21 cellular contexts compared by ENCODE assay signal in genomic region chr17:40268141-40268712, GRCh38. TPM values are rescaled to one million over a fixed set of nuclear protein-coding genes. Genes with fewer than 3 reads are reported as not detected.
A peak's percentile ranks its signal among the peaks of the same experiment; 100 is the strongest.
DNase-seq lines count a peak whose midpoint lies in the region; ATAC-seq and TF ChIP-seq lines count a peak whose summit lies in the region.
"Had no signal": no experiment of that assay in that cellular context is flagged by ENCODE, and none has a peak within 500 bp of the region (broad histone marks: within the 10 kb centered on the region; RNA-seq: fewer than 3 reads in every experiment).

No MANE protein-coding gene starts in this region.

- CTCF ChIA-PET in Calu3 (lab: Charles Lee): interaction anchor here (0.5 to 9.3 kb wide), 38 partner anchors 8 to 647 kb away, joined by 3 to 142 read pairs (median 4); partner anchors contain the start of genes CASC3, CDC6 and WIPF2
- CTCF ChIA-PET in RWPE1 (lab: Yijun Ruan, JAX): interaction anchor here (0.6 kb wide), 1 partner anchor 131 kb away, joined by 8 read pairs; no protein-coding TSS in a partner anchor

- no peaks in the 10 kb centered on the region for H3K27me3 Mint-ChIP-seq in Calu3 (ENCODE audit: unreplicated experiment)
- H3K27me3 Mint-ChIP-seq in naive thymus-derived CD8-positive, alpha-beta T cell: no peaks in the 10 kb centered on the region
- H3K27me3 Mint-ChIP-seq: B cell had no signal

- no TSS peak for BruUV-seq in Calu3 (replicated peaks; lab: Mats Ljungman, UMichigan)

- 0 out of 2 replicates have a peak overlapping the region, but pooled peaks have one; percentile 4 for H3K27ac ChIP-seq in RWPE1
- H3K27ac ChIP-seq: C4-2B, PC-9, SJSA1 had no signal

- DNase-seq in Calu3: peak; percentile 69
- no peak for DNase-seq in RWPE1 (ENCODE audit: low spot score)
- DNase-seq in astrocyte of the hippocampus (ENCODE audit: low read depth, low spot score): peak; percentile 18
- peak; percentile 35 for DNase-seq in putamen (ENCODE audit: low spot score)
- no peak for DNase-seq in naive thymus-derived CD8-positive, alpha-beta T cell
- no peak for DNase-seq in DMS153 treated with DMSO at 0.1 percent for 48 hours (lab: John Stamatoyannopoulos, UW; ENCODE audit: unreplicated experiment)
- DNase-seq: CD8-positive, alpha-beta T cell; DMS53; KBM-7; MV-4-11; NCI-H1105; NCI-H1436 treated with DMSO at 0.1 percent for 48 hours; NCI-H187 treated with DMSO at 0.1 percent for 48 hours; NCI-H524; NCI-H748 treated with DMSO at 0.1 percent for 48 hours; PC-9; Right ventricle myocardium superior had no signal

- ATAC-seq in naive thymus-derived CD8-positive, alpha-beta T cell: no peak
- ATAC-seq in HG02884 (IDR thresholded peaks at IDR 0.05; ENCODE audit: unreplicated experiment): no peak
- ATAC-seq: CD8-positive, alpha-beta T cell had no signal

- POLR2A ChIA-PET in RWPE1 (lab: Yijun Ruan, JAX; ENCODE audit: low non-redundant PET): interaction anchor here (0.7 kb wide), 1 partner anchor 29 kb away, joined by 5 read pairs; no protein-coding TSS in a partner anchor
- POLR2A ChIA-PET in naive thymus-derived CD8-positive, alpha-beta T cell (lab: Charles Lee): no interaction called here

- no peak overlapping the region for H3K4me3 Mint-ChIP-seq in Calu3 (ENCODE audit: low read depth, unreplicated experiment)
- H3K4me3 Mint-ChIP-seq in naive thymus-derived CD8-positive, alpha-beta T cell: no peak overlapping the region
- H3K4me3 Mint-ChIP-seq: B cell; CD8-positive, alpha-beta T cell had no signal

- no peak overlapping the region for H3K27ac Mint-ChIP-seq in Calu3 (ENCODE audit: unreplicated experiment)
- H3K27ac Mint-ChIP-seq in naive thymus-derived CD8-positive, alpha-beta T cell: peak overlapping the region in 1 of 10 donors; percentile 4
- H3K27ac Mint-ChIP-seq: B cell; CD8-positive, alpha-beta T cell had no signal

- TF ChIP-seq CTCF in Calu3 (IDR thresholded peaks at IDR 0.05; ENCODE audit: unreplicated experiment): no peak
- no peak for TF ChIP-seq CTCF in RWPE1 (conservative IDR thresholded peaks at IDR 0.05; ENCODE audit: low read depth)

- no peaks in the 10 kb centered on the region for H3K9me3 Mint-ChIP-seq in Calu3 (ENCODE audit: low read depth, unreplicated experiment)
- H3K9me3 Mint-ChIP-seq in naive thymus-derived CD8-positive, alpha-beta T cell: no peaks in the 10 kb centered on the region
- H3K9me3 Mint-ChIP-seq: CD8-positive, alpha-beta T cell had no signal

- intact Hi-C loops in Calu3 (cut with micrococcal nuclease; ENCODE audit: unreplicated experiment): loop anchor here (1.0 to 2.0 kb wide), 3 partner anchors 15 to 48 kb away; no protein-coding TSS in a partner anchor

- no peaks in the 10 kb centered on the region for H3K4me1 Mint-ChIP-seq in Calu3 (ENCODE audit: low read depth, unreplicated experiment)
- H3K4me1 Mint-ChIP-seq in naive thymus-derived CD8-positive, alpha-beta T cell: peaks cover 0 to 1% (median 0%) of the 10 kb centered on the region in 4 donors
- H3K4me1 Mint-ChIP-seq: B cell had no signal

- H3K36me3 Mint-ChIP-seq in Calu3 (ENCODE audit: insufficient read depth, unreplicated experiment): peaks cover 38% of the 10 kb centered on the region
- peaks cover 0 to 43% (median 0%) of the 10 kb centered on the region in 3 donors for H3K36me3 Mint-ChIP-seq in naive thymus-derived CD8-positive, alpha-beta T cell

RNA-seq across cellular contexts. Expression of gene CDC6, which starts 19.5 kb away (rescaled TPM):
- 567 and 645 TPM in 2 replicates for total RNA-seq in Calu3 (2022)
- 1 to 10 TPM; 1.5 to 1.6 TPM for total RNA-seq in naive thymus-derived CD8-positive, alpha-beta T cell
- under 1 TPM in 1 of 3 donors, not detected in 2; 0.08 TPM for polyA plus RNA-seq in naive thymus-derived CD8-positive, alpha-beta T cell

RNA-seq across cellular contexts. Expression of gene RARA, which starts 40.8 kb away (rescaled TPM):
- 150 and 170 TPM in 2 replicates for total RNA-seq in Calu3 (2022)
- total RNA-seq in naive thymus-derived CD8-positive, alpha-beta T cell: 10 to 100 TPM; 39.2 to 39.9 TPM
- 10 to 100 TPM in 1 of 3 donors, 1 to 10 TPM in 2; 7.2 to 12.4 (median 9.0) TPM for polyA plus RNA-seq in naive thymus-derived CD8-positive, alpha-beta T cell

RNA-seq across cellular contexts. Expression of gene WIPF2, which starts 49.1 kb away (rescaled TPM):
- total RNA-seq in Calu3 (2022): 327 and 376 TPM in 2 replicates
- 10 to 100 TPM; 29.0 to 32.7 TPM for total RNA-seq in naive thymus-derived CD8-positive, alpha-beta T cell
- 1 to 10 TPM; 6.4 to 7.5 (median 7.5) TPM for polyA plus RNA-seq in naive thymus-derived CD8-positive, alpha-beta T cell

Comparison
In these comparisons a context has a peak if more than half of its experiments do, and no peak if none do; other contexts are left out.
1. DNase-seq: peak in Calu3 (single experiment), astrocyte of the hippocampus (single experiment) and putamen (single experiment); none in RWPE1 (single experiment), naive thymus-derived CD8-positive, alpha-beta T cell (0 of 10) and DMS153 treated with DMSO at 0.1 percent for 48 hours (single experiment).
2. RNA of gene CDC6, which starts 19.5 kb away (total RNA-seq): 567 to 645 TPM in Calu3; 1.5 to 1.6 TPM in naive thymus-derived CD8-positive, alpha-beta T cell; every median in the first group is over 100 times any median in the second.